In the genomic region with DNA sequence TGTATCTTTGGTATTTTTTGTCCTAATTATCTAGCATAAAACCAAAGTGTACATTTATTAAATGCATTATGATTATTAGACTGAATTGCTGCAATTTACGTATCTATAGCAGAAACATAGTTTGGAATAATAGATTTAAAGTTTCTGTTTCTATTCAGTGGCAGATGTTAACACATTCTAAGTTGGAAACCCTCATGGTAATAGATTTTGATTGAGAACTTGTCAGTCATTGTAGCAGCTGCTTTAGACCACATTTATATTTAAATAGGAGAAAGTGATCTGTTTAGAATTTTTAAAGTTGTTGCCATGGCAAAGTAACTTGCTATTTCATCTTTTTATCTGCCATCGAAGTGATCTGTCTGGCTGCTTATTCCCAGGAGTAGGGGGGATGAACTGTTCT, we compare ENCODE assay signal across 13 cellular contexts.
"Had no signal": no experiment of that assay in that cellular context is flagged by ENCODE, and none has a peak within 500 bp of the region (broad histone marks: within the 10 kb centered on the region; RNA-seq: fewer than 3 reads in every experiment).

No MANE protein-coding gene starts in this region.

- H3K9ac ChIP-seq: parathyroid adenoma had no signal

- H2AFZ ChIP-seq: parathyroid adenoma had no signal

- DNase-seq: activated CD4-positive, alpha-beta T cell treated with anti-CD3 and anti-CD28 coated beads, Interleukin-2, amount 50 U/mL, for 4 hours; activated CD4-positive, CD25-positive, alpha-beta regulatory T cell treated with anti-CD3 and anti-CD28 coated beads, Interleukin-2, amount 50 U/mL, for 72 hours; activated CD8-positive, alpha-beta memory T cell treated with anti-CD3 and anti-CD28 coated beads, Interleukin-2, amount 10 ng/mL, durations not matched to agents 7 days and 5 days; activated effector memory CD4-positive, alpha-beta T cell treated with anti-CD3 and anti-CD28 coated beads, Interleukin-2, amount 50 U/mL, for 16 hours; activated T-cell treated with anti-CD3 and anti-CD28 coated beads, Interleukin-2, amount 50 U/mL, for 4 hours; aorta; dermis blood vessel endothelial cell; glutamatergic neuron; small intestine; T-helper 9 cell had no signal

- H3K4me1 ChIP-seq: breast epithelium, parathyroid adenoma, right atrium auricular region had no signal

- H3K9me3 ChIP-seq: breast epithelium, right atrium auricular region had no signal

- H3K79me2 ChIP-seq: parathyroid adenoma had no signal

- H3K27me3 ChIP-seq: breast epithelium, right atrium auricular region had no signal

- H3K27ac ChIP-seq: breast epithelium, parathyroid adenoma, right atrium auricular region had no signal

- H3K4me3 ChIP-seq: breast epithelium, right atrium auricular region had no signal

- H3K36me3 ChIP-seq: breast epithelium, right atrium auricular region had no signal
